ENCODE assay signal across 8 cellular contexts in genomic region chr1:1399870-1400575, GRCh38. TPM values are rescaled to one million over a fixed set of nuclear protein-coding genes. Genes with fewer than 3 reads are reported as not detected.
DNase-seq lines count a peak whose midpoint lies in the region; ATAC-seq and TF ChIP-seq lines count a peak whose summit lies in the region.

No MANE protein-coding gene starts in this region.

- TF ChIP-seq CTCF in HEK293 (tag by site-specific recombination; IDR thresholded peaks at IDR 0.05), result no peak
- TF ChIP-seq CTCF in WTC11 (IDR thresholded peaks at IDR 0.05), result no peak
- TF ChIP-seq CTCF in glutamatergic neuron (IDR thresholded peaks at IDR 0.05; ENCODE audit: partially characterized antibody, unreplicated experiment), result no peak

- peaks cover 21 to 84% of the 10 kb centered on the region in 2 experiments; a peak in 2 of 3 replicates for H3K36me3 ChIP-seq in HEK293 (ENCODE audit: control insufficient read depth in 2 of 2, insufficient read depth in 1 of 2, low read length in 2 of 2)

- CTCF ChIA-PET in HEK293 (lab: Yijun Ruan, JAX) (interaction anchor here (0.9 to 1.5 kb wide), 5 partner anchors 8 to 105 kb away, joined by 3 to 6 read pairs (median 4); no protein-coding TSS in a partner anchor), WTC11 (lab: Charles Lee) (interaction anchor here (0.6 to 2.5 kb wide), 6 partner anchors 11 to 105 kb away, joined by 3 to 14 read pairs (median 8); partner anchors contain the start of gene AURKAIP1)

- H3K4me1 Mint-ChIP-seq in WTC11 (peaks cover 31% of the 10 kb centered on the region), glutamatergic neuron (ENCODE audit: low read depth, unreplicated experiment) (peaks cover 8% of the 10 kb centered on the region)

- peak overlapping the region; percentile 88 for H3K27ac Mint-ChIP-seq in WTC11
- peak overlapping the region; percentile 75 for H3K27ac Mint-ChIP-seq in glutamatergic neuron (ENCODE audit: unreplicated experiment)

- H3K4me3 ChIP-seq in HEK293 (ENCODE audit: low read depth, low read length) (peak overlapping the region; percentile 63), skeletal muscle cell (ENCODE audit: low read depth, low read length) (peak overlapping the region; percentile 98)

- H3K27me3 Mint-ChIP-seq in WTC11 (ENCODE audit: low read depth) (no peaks in the 10 kb centered on the region), glutamatergic neuron (ENCODE audit: unreplicated experiment) (peaks cover 3% of the 10 kb centered on the region)

- in situ Hi-C loops in Caki2 (cut with HindIII; ENCODE audit: low pct_unique_long_range_greater_than_20kb, low sequenced_read_pairs), result no loop called here

- no peaks in the 10 kb centered on the region for H3K9me3 Mint-ChIP-seq in WTC11
- H3K9me3 Mint-ChIP-seq in glutamatergic neuron (ENCODE audit: unreplicated experiment), result peaks cover 26% of the 10 kb centered on the region

- no peaks in the 10 kb centered on the region for H3K9me3 ChIP-seq in HEK293 (ENCODE audit: control insufficient read depth, insufficient read depth, low read depth, low read length)

- H3K4me1 ChIP-seq in HEK293 (ENCODE audit: control insufficient read depth, insufficient read depth, low read length), result no peaks in the 10 kb centered on the region

- peak; percentile 19 for DNase-seq in Caki2 (ENCODE audit: low read depth)
- DNase-seq in WTC11 (ENCODE audit: low spot score), result no peak
- DNase-seq in glutamatergic neuron, result no peak
- no peak for DNase-seq in skeletal muscle cell (ENCODE audit: low read depth)
- DNase-seq in effector CD4-positive, alpha-beta T cell, result no peak
- no peak for DNase-seq in cerebellar cortex (ENCODE audit: low spot score)
- no peak for DNase-seq in NCI-H1436 treated with DMSO at 0.1 percent for 48 hours (lab: John Stamatoyannopoulos, UW)

- peak overlapping the region; percentile 56 for H3K27ac ChIP-seq in HEK293 (ENCODE audit: extremely low read depth, low read depth, low read length)

- H3K4me3 Mint-ChIP-seq in WTC11 (peak overlapping the region; percentile 85), glutamatergic neuron (ENCODE audit: unreplicated experiment) (peak overlapping the region; percentile 93)

- POLR2A ChIA-PET in HEK293 (lab: Yijun Ruan, JAX) (interaction anchor here (0.8 to 2.9 kb wide), 10 partner anchors 9 to 105 kb away, joined by 3 to 36 read pairs (median 4); partner anchors contain the start of gene AURKAIP1), WTC11 (lab: Charles Lee) (interaction anchor here (1.2 to 2.3 kb wide), 6 partner anchors 11 to 34 kb away, joined by 3 to 12 read pairs (median 5); partner anchors contain the start of gene AURKAIP1)

- H3K36me3 Mint-ChIP-seq in WTC11 (peaks cover 60% of the 10 kb centered on the region), glutamatergic neuron (ENCODE audit: unreplicated experiment) (no peaks in the 10 kb centered on the region)

- no peak for ATAC-seq in WTC11

TF ChIP-seq in HEK293, 187 proteins besides CTCF, POLR2A, EP300 and RAD21 (continues in another document):
- TF ChIP-seq SCRT2 (tag by site-specific recombination; IDR thresholded peaks at IDR 0.05), result peak; percentile 96
- TF ChIP-seq ZNF394 (tag by site-specific recombination; IDR thresholded peaks at IDR 0.05; ENCODE audit: borderline replicate concordance), result no peak
- no peak for TF ChIP-seq ZNF544 (tag by site-specific recombination; IDR thresholded peaks at IDR 0.05)
- TF ChIP-seq ZNF140 (tag by site-specific recombination; IDR thresholded peaks at IDR 0.05), result no peak
- no peak for TF ChIP-seq ZNF610 (tag by site-specific recombination; IDR thresholded peaks at IDR 0.05; ENCODE audit: borderline replicate concordance)
- no peak for TF ChIP-seq ZNF223 (tag by site-specific recombination; IDR thresholded peaks at IDR 0.05)
- TF ChIP-seq ZNF391 (tag by site-specific recombination; IDR thresholded peaks at IDR 0.05; ENCODE audit: borderline replicate concordance, low read depth), result peak; percentile 44; the same call in 1 of the 2 replicates
- peak; percentile 45 for TF ChIP-seq ZNF501 (tag by site-specific recombination; IDR thresholded peaks at IDR 0.05)
- no peak for TF ChIP-seq ZNF473 (tag by site-specific recombination; IDR thresholded peaks at IDR 0.05)
- 0 out of 2 replicates have a peak, but pooled peaks have one; percentile 20 for TF ChIP-seq ZFP37 (tag by site-specific recombination; IDR thresholded peaks at IDR 0.05)
- TF ChIP-seq ZNF701 (tag by site-specific recombination; IDR thresholded peaks at IDR 0.05), result no peak
- peak; percentile 89; the same call in 1 of the 2 replicates for TF ChIP-seq SCRT1 (tag by site-specific recombination; IDR thresholded peaks at IDR 0.05; ENCODE audit: borderline replicate concordance)
- TF ChIP-seq ZBTB7A (tag by site-specific recombination; IDR thresholded peaks at IDR 0.05; ENCODE audit: low read depth), result 0 out of 2 replicates have a peak, but pooled peaks have one; percentile 46

TF ChIP-seq in WTC11, 78 proteins besides CTCF, POLR2A, EP300 and RAD21 (continues in another document):
- no peak for TF ChIP-seq CBFB (CRISPR knock-in tag; IDR thresholded peaks at IDR 0.05; ENCODE audit: low read depth)
- TF ChIP-seq STAT6 (CRISPR knock-in tag; conservative IDR thresholded peaks at IDR 0.05; ENCODE audit: low read depth), result no peak
- no peak for TF ChIP-seq JAZF1 (CRISPR knock-in tag; IDR thresholded peaks at IDR 0.05)
- no peak for TF ChIP-seq HMGA2 (CRISPR knock-in tag; IDR thresholded peaks at IDR 0.05)
- TF ChIP-seq ATF6 (CRISPR knock-in tag; IDR thresholded peaks at IDR 0.05), result no peak
- TF ChIP-seq RORB (CRISPR knock-in tag; IDR thresholded peaks at IDR 0.05), result no peak
- TF ChIP-seq TP53 (CRISPR knock-in tag; IDR thresholded peaks at IDR 0.05), result no peak
- no peak for TF ChIP-seq NR1H2 (CRISPR knock-in tag; IDR thresholded peaks at IDR 0.05)

RNA-seq across cellular contexts. Expression of gene CCNL2, which starts 0.9 kb away (rescaled TPM):
- total RNA-seq in Caki2 (2014; rRNA removed; shearing (Covaris generic); ENCODE audit: low replicate concordance), result 34.3 and 34.9 TPM in 2 replicates
- 117 to 142 TPM (median 117 TPM) in 3 replicates for total RNA-seq in WTC11 (2021)
- 394 TPM for total RNA-seq in glutamatergic neuron (ENCODE audit: unreplicated experiment)

RNA-seq across cellular contexts. Expression of gene MRPL20, which starts 7.1 kb away (rescaled TPM):
- total RNA-seq in Caki2 (2014; rRNA removed; shearing (Covaris generic); ENCODE audit: low replicate concordance), result 32.2 and 79.3 TPM in 2 replicates
- total RNA-seq in WTC11 (2021) (126 to 156 TPM (median 134 TPM) in 3 replicates), glutamatergic neuron (ENCODE audit: unreplicated experiment) (98.6 TPM)

RNA-seq across cellular contexts. Expression of gene ANKRD65, which starts 21.1 kb away (rescaled TPM):
- total RNA-seq in Caki2 (2014; rRNA removed; shearing (Covaris generic); ENCODE audit: low replicate concordance), result not detected in 2 replicates
- total RNA-seq in WTC11 (2021), result 1.6 to 2.8 TPM (median 1.9 TPM) in 3 replicates
- 38.4 TPM for total RNA-seq in glutamatergic neuron (ENCODE audit: unreplicated experiment)

RNA-seq across cellular contexts. Expression of gene AURKAIP1, which starts 25.0 kb away (rescaled TPM):
- 130 and 178 TPM in 2 replicates for total RNA-seq in Caki2 (2014; rRNA removed; shearing (Covaris generic); ENCODE audit: low replicate concordance)
- total RNA-seq in WTC11 (2021) (238 to 268 TPM (median 250 TPM) in 3 replicates), glutamatergic neuron (ENCODE audit: unreplicated experiment) (130 TPM)

RNA-seq across cellular contexts. Expression of gene VWA1, which starts 35.5 kb away (rescaled TPM):
- total RNA-seq in Caki2 (2014; rRNA removed; shearing (Covaris generic); ENCODE audit: low replicate concordance), result 37.5 and 47.0 TPM in 2 replicates
- 28.3 to 35.5 TPM (median 28.3 TPM) in 3 replicates for total RNA-seq in WTC11 (2021)
- total RNA-seq in glutamatergic neuron (ENCODE audit: unreplicated experiment), result 56.9 TPM

Comparison
In these comparisons a context has a peak if more than half of its experiments do, and no peak if none do; other contexts are left out.
1. RNA of gene ANKRD65, which starts 21.1 kb away (total RNA-seq): 38.4 TPM in glutamatergic neuron (single experiment); 1.6 to 2.8 TPM in WTC11 and not detected in Caki2; every median in the first group is over 10 times any median in the second.